ENCODE assay signal across 5 cellular contexts in the genomic region with DNA sequence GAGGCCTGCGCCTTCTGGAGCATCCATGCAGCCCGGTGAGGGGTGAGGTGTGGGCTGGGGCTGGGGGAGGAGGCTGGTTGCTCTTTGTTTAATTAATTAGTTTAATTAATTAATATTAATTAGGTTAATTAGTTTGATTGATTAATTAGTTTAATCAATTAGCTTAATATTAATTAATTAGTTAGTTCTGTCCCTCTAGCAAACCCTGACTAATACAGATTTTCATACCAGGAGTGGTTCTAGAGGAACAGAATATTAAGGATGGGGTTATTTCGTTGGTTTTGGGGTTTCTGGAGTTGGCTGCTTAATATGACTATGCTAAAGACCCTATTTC. TPM values are rescaled to one million over a fixed set of nuclear protein-coding genes. Genes with fewer than 3 reads are reported as not detected.
"Had no signal": no experiment of that assay in that cellular context is flagged by ENCODE, and none has a peak within 500 bp of the region (broad histone marks: within the 10 kb centered on the region; RNA-seq: fewer than 3 reads in every experiment).

No MANE protein-coding gene starts in this region.

- DNase-seq: H9, HCEC 1CT, IMR-90 had no signal

- H3K4me3 ChIP-seq: GM23338 had no signal

- H3K4me3 Mint-ChIP-seq: GM23338, H9 had no signal

- ATAC-seq: GM23338 had no signal

- H2AFZ ChIP-seq: GM23338 had no signal

- H3K27ac Mint-ChIP-seq: GM23338, H9 had no signal

- H3K4me2 ChIP-seq: GM23338 had no signal

RNA-seq across cellular contexts. Expression of a gene that starts 14.1 kb away (rescaled TPM):
- total RNA-seq: HT-29, IMR-90 had no signal
- polyA plus RNA-seq: IMR-90 had no signal
